20 cellular contexts compared by ENCODE assay signal in the genomic region with DNA sequence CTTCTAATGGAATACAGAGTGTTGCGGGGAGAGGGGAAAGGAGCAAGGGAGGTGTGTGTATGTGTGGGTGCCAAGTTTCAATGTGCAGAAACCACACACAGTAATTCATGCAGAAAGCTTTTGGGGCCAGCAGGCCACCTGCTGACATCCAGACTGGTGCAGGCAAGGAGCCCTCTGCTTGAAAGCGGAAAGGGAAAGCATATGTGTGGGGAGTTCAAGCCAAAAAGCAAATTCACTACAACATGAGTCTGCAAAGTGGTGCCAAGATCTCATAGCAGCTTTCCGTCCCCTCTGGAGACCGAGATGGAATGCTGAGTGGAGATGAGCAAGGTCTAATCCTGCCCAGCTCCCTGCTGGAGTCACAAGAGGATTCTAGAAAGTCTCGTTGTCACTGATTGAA.
A peak's percentile ranks its signal among the peaks of the same experiment; 100 is the strongest.
DNase-seq lines count a peak whose midpoint lies in the region; ATAC-seq lines count a peak whose summit lies in the region.
"Had no signal": no experiment of that assay in that cellular context is flagged by ENCODE, and none has a peak within 500 bp of the region (broad histone marks: within the 10 kb centered on the region; RNA-seq: fewer than 3 reads in every experiment).

No MANE protein-coding gene starts in this region.

- H3K36me3 ChIP-seq in Karpas-422 (ENCODE audit: insufficient read depth, low read length) (peaks cover 5% of the 10 kb centered on the region; the same call in 1 of the 2 replicates), SK-N-MC (ENCODE audit: insufficient read depth, low read length) (no peaks in the 10 kb centered on the region)
- H3K36me3 ChIP-seq: left lung had no signal

- no peaks in the 10 kb centered on the region for H3K9me2 ChIP-seq in Karpas-422 (replicated peaks; ENCODE audit: insufficient read depth, low read length)

- peak overlapping the region; percentile 11 for H3K9ac ChIP-seq in Karpas-422 (ENCODE audit: low read length)
- no peak overlapping the region for H3K9ac ChIP-seq in SK-N-MC (ENCODE audit: insufficient read length)
- H3K9ac ChIP-seq: KMS-11 had no signal

- ATAC-seq in HG02610 (IDR thresholded peaks at IDR 0.05; ENCODE audit: unreplicated experiment): no peak
- ATAC-seq: left lung, T-helper 17 cell had no signal

- H3K79me2 ChIP-seq in Karpas-422 (ENCODE audit: low read length): no peaks in the 10 kb centered on the region

- peak overlapping the region; percentile 41; the same call in 1 of the 2 replicates for H2AFZ ChIP-seq in Karpas-422 (ENCODE audit: low read length)

- H3K4me2 ChIP-seq in Karpas-422 (ENCODE audit: low read depth, low read length, poor library complexity, severe bottlenecking): peak overlapping the region; percentile 33
- H3K4me2 ChIP-seq: KMS-11 had no signal

- peaks cover 36% of the 10 kb centered on the region for H3K4me1 ChIP-seq in Karpas-422 (ENCODE audit: low read length)
- H3K4me1 ChIP-seq: left lung had no signal

- no peak overlapping the region for H3K4me3 ChIP-seq in Karpas-422 (ENCODE audit: low read length)
- peak overlapping the region; percentile 48 for H3K4me3 ChIP-seq in SK-N-MC
- H3K4me3 ChIP-seq: coronary artery, left lung had no signal

- H3K27me3 ChIP-seq in Karpas-422 (ENCODE audit: low read length): no peaks in the 10 kb centered on the region
- H3K27me3 ChIP-seq: left lung had no signal

- H4K20me1 ChIP-seq in Karpas-422 (ENCODE audit: insufficient read depth, low read depth, low read length): no peaks in the 10 kb centered on the region

- H3K9me3 ChIP-seq in Karpas-422 (ENCODE audit: low read length): peaks cover 6% of the 10 kb centered on the region; the same call in 1 of the 2 replicates
- no peaks in the 10 kb centered on the region for H3K9me3 ChIP-seq in SK-N-MC (ENCODE audit: low read depth, low read length)

- peak overlapping the region; percentile 55 for H3K27ac ChIP-seq in Karpas-422 (ENCODE audit: low read length)
- H3K27ac ChIP-seq in SK-N-MC: peak overlapping the region; percentile 82
- H3K27ac ChIP-seq: coronary artery, KMS-11, left lung had no signal

- DNase-seq in Ammon's horn (ENCODE audit: low spot score) (peak; percentile 4), Karpas-422 (peak; percentile 64), SK-N-MC (ENCODE audit: low read depth, low spot score) (peak; percentile 88), fibroblast of the conjunctiva (ENCODE audit: low read depth) (peak; percentile 36), NCI-H526 (lab: John Stamatoyannopoulos, UW) (no peak), dermis blood vessel endothelial cell (no peak)
- no peak for DNase-seq in activated CD8-positive, alpha-beta memory T cell treated with anti-CD3 and anti-CD28 coated beads, Interleukin-2, amount 50 U/mL, for 4 hours
- DNase-seq: activated CD4-positive, CD25-positive, alpha-beta regulatory T cell treated with anti-CD3 and anti-CD28 coated beads, Interleukin-2, amount 50 U/mL, for 72 hours; activated effector memory CD4-positive, alpha-beta T cell treated with Interleukin-2 at 50 U/mL for 16 hours; amniotic stem cell; COR-L47; left lung; NCI-H1105 treated with DMSO at 0.1 percent for 48 hours; NCI-H226; SIG-M5; stimulated activated CD4-positive, alpha-beta T cell treated with anti-CD3 and anti-CD28 coated beads, Interleukin-2, amount 100 ng/mL, for 48 hours; T-helper 17 cell had no signal

Comparison
In these comparisons a context has a peak if more than half of its experiments do, and no peak if none do; other contexts are left out.
1. DNase-seq: peak in Ammon's horn (single experiment), Karpas-422 (single experiment), SK-N-MC (single experiment) and fibroblast of the conjunctiva (single experiment); none in activated CD8-positive, alpha-beta memory T cell treated with anti-CD3 and anti-CD28 coated beads, Interleukin-2, amount 50 U/mL, for 4 hours (single experiment), NCI-H526 (0 of 2) and dermis blood vessel endothelial cell (single experiment).